ENCODE assay signal across 23 cellular contexts in genomic region chr2:70528921-70529320, GRCh38. TPM values are rescaled to one million over a fixed set of nuclear protein-coding genes. Genes with fewer than 3 reads are reported as not detected.
"Had no signal": no experiment of that assay in that cellular context is flagged by ENCODE, and none has a peak within 500 bp of the region (broad histone marks: within the 10 kb centered on the region; RNA-seq: fewer than 3 reads in every experiment).

No MANE protein-coding gene starts in this region.

- H3K9me3 Mint-ChIP-seq: activated CD4-positive, alpha-beta T cell treated with anti-CD3 and anti-CD28 coated beads, Interleukin-2, amount 10 ng/mL, durations not matched to agents 24 days and 14 days; central memory CD8-positive, alpha-beta T cell had no signal

- H3K27me3 Mint-ChIP-seq: activated naive CD8-positive, alpha-beta T cell treated with anti-CD3 and anti-CD28 coated beads, Interleukin-2, amount 50 U/mL, for 24 hours; activated T-cell treated with anti-CD3 and anti-CD28 coated beads, Interleukin-2, amount 50 U/mL, for 24 hours; central memory CD8-positive, alpha-beta T cell had no signal

- H3K36me3 Mint-ChIP-seq: activated CD8-positive, alpha-beta memory T cell treated with anti-CD3 and anti-CD28 coated beads, Interleukin-2, amount 10 ng/mL, durations not matched to agents 7 days and 5 days; brain had no signal

- H3K4me3 ChIP-seq: ascending aorta, Peyer's patch had no signal

- H3K27ac ChIP-seq: ascending aorta had no signal

- H3K9me3 ChIP-seq: ascending aorta, Peyer's patch had no signal

- H3K4me1 Mint-ChIP-seq: brain had no signal

- DNase-seq: activated B cell treated with CpG ODN at 0.5 μM for 24 hours; activated CD4-positive, alpha-beta T cell treated with anti-CD3 and anti-CD28 coated beads for 1 hour; activated CD4-positive, alpha-beta T cell treated with anti-CD3 and anti-CD28 coated beads, Interleukin-2, amount 10 ng/mL, durations not matched to agents 24 days and 14 days; activated CD4-positive, alpha-beta T cell treated with anti-CD3 and anti-CD28 coated beads, Interleukin-2, amount 50 U/mL, for 48 hours; activated CD8-positive, alpha-beta memory T cell treated with anti-CD3 and anti-CD28 coated beads, Interleukin-2, amount 10 ng/mL, durations not matched to agents 7 days and 5 days; activated effector memory CD4-positive, alpha-beta T cell treated with anti-CD3 and anti-CD28 coated beads, Interleukin-2, amount 50 U/mL, for 16 hours; activated naive CD4-positive, alpha-beta T cell treated with Interleukin-2 at 50 U/mL for 16 hours; activated naive CD8-positive, alpha-beta T cell treated with anti-CD3 and anti-CD28 coated beads, Interleukin-2, amount 50 U/mL, for 24 hours; activated T-cell treated with anti-CD3 and anti-CD28 coated beads, Interleukin-2, amount 50 U/mL, for 24 hours; amniotic stem cell; KG1; NCI-H1048; NCI-H2029 treated with DMSO at 0.1 percent for 48 hours; NCI-H510A treated with DMSO at 0.1 percent for 48 hours; Peyer's patch; SHP77; T-helper 2 cell; T1000 had no signal

- H3K36me3 ChIP-seq: ascending aorta, Peyer's patch had no signal

- H3K27me3 ChIP-seq: ascending aorta, Peyer's patch had no signal

- H3K27ac Mint-ChIP-seq: activated B cell treated with CpG ODN at 0.5 μM for 24 hours; activated CD4-positive, alpha-beta T cell treated with anti-CD3 and anti-CD28 coated beads, Interleukin-2, amount 10 ng/mL, durations not matched to agents 24 days and 14 days; activated CD8-positive, alpha-beta memory T cell treated with anti-CD3 and anti-CD28 coated beads, Interleukin-2, amount 10 ng/mL, durations not matched to agents 7 days and 5 days; activated naive CD8-positive, alpha-beta T cell treated with anti-CD3 and anti-CD28 coated beads, Interleukin-2, amount 50 U/mL, for 24 hours; activated T-cell treated with anti-CD3 and anti-CD28 coated beads, Interleukin-2, amount 50 U/mL, for 24 hours; activated T-helper 1 cell treated with anti-CD3 and anti-CD28 coated beads, Interleukin-12 subunit alpha, Interleukin-12 subunit beta, Interleukin-2, Interleukin-4 antibody, amounts not matched to agents 30 ng/mL and 10 ng/mL and 1 ng/mL, durations not matched to agents 14 hours and 24 hours and 36 hours; brain had no signal

- H3K4me3 Mint-ChIP-seq: activated B cell treated with CpG ODN at 0.5 μM for 24 hours; activated CD4-positive, alpha-beta T cell treated with anti-CD3 and anti-CD28 coated beads, Interleukin-2, amount 10 ng/mL, durations not matched to agents 24 days and 14 days; activated CD8-positive, alpha-beta memory T cell treated with anti-CD3 and anti-CD28 coated beads, Interleukin-2, amount 10 ng/mL, durations not matched to agents 7 days and 5 days; activated naive CD8-positive, alpha-beta T cell treated with anti-CD3 and anti-CD28 coated beads, Interleukin-2, amount 50 U/mL, for 24 hours; activated T-cell treated with anti-CD3 and anti-CD28 coated beads, Interleukin-2, amount 50 U/mL, for 24 hours; activated T-helper 1 cell treated with anti-CD3 and anti-CD28 coated beads, Interleukin-12 subunit alpha, Interleukin-12 subunit beta, Interleukin-2, Interleukin-4 antibody, amounts not matched to agents 30 ng/mL and 10 ng/mL and 1 ng/mL, durations not matched to agents 14 hours and 24 hours and 36 hours; brain; central memory CD8-positive, alpha-beta T cell had no signal

RNA-seq across cellular contexts. Expression of gene TGFA, which starts 24.7 kb away (rescaled TPM):
- total RNA-seq: activated CD4-positive, alpha-beta T cell treated with anti-CD3 and anti-CD28 coated beads, Interleukin-2, amount 10 ng/mL, durations not matched to agents 24 days and 14 days; activated CD8-positive, alpha-beta memory T cell treated with anti-CD3 and anti-CD28 coated beads, Interleukin-2, amount 10 ng/mL, durations not matched to agents 7 days and 5 days; activated T-helper 1 cell treated with anti-CD3 and anti-CD28 coated beads, Interleukin-12 subunit alpha, Interleukin-12 subunit beta, Interleukin-2, Interleukin-4 antibody, amounts not matched to agents 30 ng/mL and 10 ng/mL and 1 ng/mL, durations not matched to agents 14 hours and 24 hours and 36 hours; LHCN-M2 had no signal
